ENCODE assay signal across 11 cellular contexts in genomic region chr12:50579757-50580267, GRCh38.
A peak's percentile ranks its signal among the peaks of the same experiment; 100 is the strongest.
DNase-seq lines count a peak whose midpoint lies in the region; ATAC-seq and TF ChIP-seq lines count a peak whose summit lies in the region.
"Had no signal": no experiment of that assay in that cellular context is flagged by ENCODE, and none has a peak within 500 bp of the region (broad histone marks: within the 10 kb centered on the region; RNA-seq: fewer than 3 reads in every experiment).

No MANE protein-coding gene starts in this region.

- no peak overlapping the region for H3K4me3 Mint-ChIP-seq in memory B cell
- H3K4me3 Mint-ChIP-seq: activated naive CD8-positive, alpha-beta T cell treated with anti-CD3 and anti-CD28 coated beads, Interleukin-2, amount 10 ng/mL, durations not matched to agents 7 days and 5 days had no signal

- H3K4me1 ChIP-seq in HEK293 (ENCODE audit: control insufficient read depth, insufficient read depth, low read length), result no peaks in the 10 kb centered on the region; the same call in 1 of the 2 replicates

- H3K36me3 ChIP-seq in HEK293 (ENCODE audit: control insufficient read depth in 2 of 2, insufficient read depth in 1 of 2, low read length in 2 of 2), result no peaks in the 10 kb centered on the region

- TF ChIP-seq CTCF in HEK293 (tag by site-specific recombination; IDR thresholded peaks at IDR 0.05), result no peak

- H3K36me3 Mint-ChIP-seq in memory B cell, result no peaks in the 10 kb centered on the region

- no peaks in the 10 kb centered on the region for H3K9me3 Mint-ChIP-seq in memory B cell
- H3K9me3 Mint-ChIP-seq: activated naive CD8-positive, alpha-beta T cell treated with anti-CD3 and anti-CD28 coated beads, Interleukin-2, amount 10 ng/mL, durations not matched to agents 7 days and 5 days had no signal

- H3K27me3 Mint-ChIP-seq in memory B cell, result no peaks in the 10 kb centered on the region
- H3K27me3 Mint-ChIP-seq: activated naive CD8-positive, alpha-beta T cell treated with anti-CD3 and anti-CD28 coated beads, Interleukin-2, amount 10 ng/mL, durations not matched to agents 7 days and 5 days had no signal

- no peak overlapping the region for H3K4me3 ChIP-seq in HEK293 (ENCODE audit: low read depth, low read length)

- no peak overlapping the region for H3K27ac ChIP-seq in HEK293 (ENCODE audit: extremely low read depth, low read depth, low read length)

- H3K4me1 Mint-ChIP-seq in memory B cell, result peaks cover 8% of the 10 kb centered on the region

- no peak overlapping the region for H3K27ac Mint-ChIP-seq in memory B cell
- H3K27ac Mint-ChIP-seq: activated naive CD8-positive, alpha-beta T cell treated with anti-CD3 and anti-CD28 coated beads, Interleukin-2, amount 10 ng/mL, durations not matched to agents 7 days and 5 days had no signal

- POLR2A ChIA-PET in HEK293 (lab: Yijun Ruan, JAX), result no interaction called here

- no peaks in the 10 kb centered on the region for H3K9me3 ChIP-seq in HEK293 (ENCODE audit: control insufficient read depth, insufficient read depth, low read depth, low read length)

- ATAC-seq in SK-N-SH treated with all-trans-retinoic acid at 6 μM for 48 hours (peak; percentile 33; the same call in 2 of the 3 replicates), memory B cell (ENCODE audit: low read depth) (peak; percentile 17)

- DNase-seq in ELR (ENCODE audit: low read depth) (peak; percentile 65), memory B cell (ENCODE audit: low spot score in 2 of 2) (no peak), SKM-1 treated with dmso at 0.1 percent for 144 hours (lab: John Stamatoyannopoulos, UW; ENCODE audit: unreplicated experiment) (no peak), DMS79 treated with DMSO at 0.1 percent for 48 hours (lab: John Stamatoyannopoulos, UW) (no peak), COLO668 (lab: John Stamatoyannopoulos, UW; ENCODE audit: unreplicated experiment) (no peak)
- DNase-seq in stimulated activated CD4-positive, alpha-beta T cell treated with anti-CD3 and anti-CD28 coated beads, Interleukin-4, amount 100 ng/mL, for 4 hours, result no peak
- DNase-seq: activated naive CD8-positive, alpha-beta T cell treated with anti-CD3 and anti-CD28 coated beads, Interleukin-2, amount 10 ng/mL, durations not matched to agents 7 days and 5 days; DMS53; stimulated activated CD4-positive, alpha-beta T cell treated with anti-CD3 and anti-CD28 coated beads, Interleukin-2, amount 100 ng/mL, for 24 hours had no signal

- CTCF ChIA-PET in HEK293 (lab: Yijun Ruan, JAX), result interaction anchor here (1.2 kb wide), 1 partner anchor 70 kb away, joined by 3 read pairs; no protein-coding TSS in a partner anchor

TF ChIP-seq in HEK293, 187 proteins besides CTCF, POLR2A, EP300 and RAD21 (continues in another document):
- TF ChIP-seq ZNF114 (tag by site-specific recombination; IDR thresholded peaks at IDR 0.05) (no peak), RBAK (tag by site-specific recombination; IDR thresholded peaks at IDR 0.05) (no peak), OSR2 (tag by site-specific recombination; IDR thresholded peaks at IDR 0.05) (peak; percentile 58; the same call in 1 of the 2 replicates), YY2 (tag by site-specific recombination; IDR thresholded peaks at IDR 0.05) (no peak), ZNF600 (tag by site-specific recombination; IDR thresholded peaks at IDR 0.05) (peak; percentile 49), ZNF112 (tag by site-specific recombination; IDR thresholded peaks at IDR 0.05) (no peak), IKZF3 (tag by site-specific recombination; IDR thresholded peaks at IDR 0.05) (no peak), ZFHX2 (tag by site-specific recombination; conservative IDR thresholded peaks at IDR 0.05) (no peak), ZBTB17 (tag by site-specific recombination; IDR thresholded peaks at IDR 0.05) (peak; percentile 40; the same call in 1 of the 2 replicates), TRIM28 (IDR thresholded peaks at IDR 0.05; ENCODE audit: borderline replicate concordance, low read length) (no peak), ZNF48 (tag by site-specific recombination; IDR thresholded peaks at IDR 0.05) (no peak), GLIS1 (tag by site-specific recombination; IDR thresholded peaks at IDR 0.05) (peak; percentile 83), ZBTB8A (tag by site-specific recombination; IDR thresholded peaks at IDR 0.05) (0 out of 2 replicates have a peak, but pooled peaks have one; percentile 25)
- TF ChIP-seq, protein P1, sequence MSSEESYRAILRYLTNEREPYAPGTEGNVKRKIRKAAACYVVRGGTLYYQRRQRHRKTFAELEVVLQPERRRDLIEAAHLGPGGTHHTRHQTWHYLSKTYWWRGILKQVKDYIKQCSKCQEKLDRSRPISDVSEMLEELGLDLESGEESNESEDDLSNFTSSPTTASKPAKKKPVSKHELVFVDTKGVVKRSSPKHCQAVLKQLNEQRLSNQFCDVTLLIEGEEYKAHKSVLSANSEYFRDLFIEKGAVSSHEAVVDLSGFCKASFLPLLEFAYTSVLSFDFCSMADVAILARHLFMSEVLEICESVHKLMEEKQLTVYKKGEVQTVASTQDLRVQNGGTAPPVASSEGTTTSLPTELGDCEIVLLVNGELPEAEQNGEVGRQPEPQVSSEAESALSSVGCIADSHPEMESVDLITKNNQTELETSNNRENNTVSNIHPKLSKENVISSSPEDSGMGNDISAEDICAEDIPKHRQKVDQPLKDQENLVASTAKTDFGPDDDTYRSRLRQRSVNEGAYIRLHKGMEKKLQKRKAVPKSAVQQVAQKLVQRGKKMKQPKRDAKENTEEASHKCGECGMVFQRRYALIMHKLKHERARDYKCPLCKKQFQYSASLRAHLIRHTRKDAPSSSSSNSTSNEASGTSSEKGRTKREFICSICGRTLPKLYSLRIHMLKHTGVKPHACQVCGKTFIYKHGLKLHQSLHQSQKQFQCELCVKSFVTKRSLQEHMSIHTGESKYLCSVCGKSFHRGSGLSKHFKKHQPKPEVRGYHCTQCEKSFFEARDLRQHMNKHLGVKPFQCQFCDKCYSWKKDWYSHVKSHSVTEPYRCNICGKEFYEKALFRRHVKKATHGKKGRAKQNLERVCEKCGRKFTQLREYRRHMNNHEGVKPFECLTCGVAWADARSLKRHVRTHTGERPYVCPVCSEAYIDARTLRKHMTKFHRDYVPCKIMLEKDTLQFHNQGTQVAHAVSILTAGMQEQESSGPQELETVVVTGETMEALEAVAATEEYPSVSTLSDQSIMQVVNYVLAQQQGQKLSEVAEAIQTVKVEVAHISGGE (tag by site-specific recombination; conservative IDR thresholded peaks at IDR 0.05; ENCODE audit: low read depth), result no peak

TF ChIP-seq in SK-N-SH treated with all-trans-retinoic acid at 6 μM for 48 hours, 23 proteins besides CTCF, POLR2A, EP300 and RAD21 (continues in another document):
- TF ChIP-seq ZNF8 (CRISPR knock-in tag; IDR thresholded peaks at IDR 0.05) (no peak), BACH2 (CRISPR knock-in tag; IDR thresholded peaks at IDR 0.05; ENCODE audit: borderline replicate concordance) (no peak), GLIS3 (CRISPR knock-in tag; IDR thresholded peaks at IDR 0.05) (no peak), ZNF565 (CRISPR knock-in tag; conservative IDR thresholded peaks at IDR 0.05; ENCODE audit: low read depth) (no peak), ESRRG (CRISPR knock-in tag; IDR thresholded peaks at IDR 0.05) (no peak), POU6F1 (CRISPR knock-in tag; IDR thresholded peaks at IDR 0.05; ENCODE audit: borderline replicate concordance, low read depth) (no peak), ISL1 (CRISPR knock-in tag; IDR thresholded peaks at IDR 0.05) (no peak), PPARA (CRISPR knock-in tag; IDR thresholded peaks at IDR 0.05; ENCODE audit: borderline replicate concordance) (no peak), ZFP30 (CRISPR knock-in tag; IDR thresholded peaks at IDR 0.05) (no peak), ZNF70 (CRISPR knock-in tag; IDR thresholded peaks at IDR 0.05) (no peak)
- TF ChIP-seq, protein P2, sequence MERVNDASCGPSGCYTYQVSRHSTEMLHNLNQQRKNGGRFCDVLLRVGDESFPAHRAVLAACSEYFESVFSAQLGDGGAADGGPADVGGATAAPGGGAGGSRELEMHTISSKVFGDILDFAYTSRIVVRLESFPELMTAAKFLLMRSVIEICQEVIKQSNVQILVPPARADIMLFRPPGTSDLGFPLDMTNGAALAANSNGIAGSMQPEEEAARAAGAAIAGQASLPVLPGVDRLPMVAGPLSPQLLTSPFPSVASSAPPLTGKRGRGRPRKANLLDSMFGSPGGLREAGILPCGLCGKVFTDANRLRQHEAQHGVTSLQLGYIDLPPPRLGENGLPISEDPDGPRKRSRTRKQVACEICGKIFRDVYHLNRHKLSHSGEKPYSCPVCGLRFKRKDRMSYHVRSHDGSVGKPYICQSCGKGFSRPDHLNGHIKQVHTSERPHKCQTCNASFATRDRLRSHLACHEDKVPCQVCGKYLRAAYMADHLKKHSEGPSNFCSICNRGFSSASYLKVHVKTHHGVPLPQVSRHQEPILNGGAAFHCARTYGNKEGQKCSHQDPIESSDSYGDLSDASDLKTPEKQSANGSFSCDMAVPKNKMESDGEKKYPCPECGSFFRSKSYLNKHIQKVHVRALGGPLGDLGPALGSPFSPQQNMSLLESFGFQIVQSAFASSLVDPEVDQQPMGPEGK (CRISPR knock-in tag; IDR thresholded peaks at IDR 0.05; ENCODE audit: borderline replicate concordance), result no peak
- TF ChIP-seq, protein P3, sequence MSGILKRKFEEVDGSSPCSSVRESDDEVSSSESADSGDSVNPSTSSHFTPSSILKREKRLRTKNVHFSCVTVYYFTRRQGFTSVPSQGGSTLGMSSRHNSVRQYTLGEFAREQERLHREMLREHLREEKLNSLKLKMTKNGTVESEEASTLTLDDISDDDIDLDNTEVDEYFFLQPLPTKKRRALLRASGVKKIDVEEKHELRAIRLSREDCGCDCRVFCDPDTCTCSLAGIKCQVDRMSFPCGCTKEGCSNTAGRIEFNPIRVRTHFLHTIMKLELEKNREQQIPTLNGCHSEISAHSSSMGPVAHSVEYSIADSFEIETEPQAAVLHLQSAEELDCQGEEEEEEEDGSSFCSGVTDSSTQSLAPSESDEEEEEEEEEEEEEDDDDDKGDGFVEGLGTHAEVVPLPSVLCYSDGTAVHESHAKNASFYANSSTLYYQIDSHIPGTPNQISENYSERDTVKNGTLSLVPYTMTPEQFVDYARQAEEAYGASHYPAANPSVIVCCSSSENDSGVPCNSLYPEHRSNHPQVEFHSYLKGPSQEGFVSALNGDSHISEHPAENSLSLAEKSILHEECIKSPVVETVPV (CRISPR knock-in tag; IDR thresholded peaks at IDR 0.05), result no peak
